In genomic region chr10:132587175-132587574, GRCh38 we compare ENCODE assay signal across 19 cellular contexts. TPM values are rescaled to one million over a fixed set of nuclear protein-coding genes. Genes with fewer than 3 reads are reported as not detected.
DNase-seq lines count a peak whose midpoint lies in the region; ATAC-seq and TF ChIP-seq lines count a peak whose summit lies in the region.
"Had no signal": no experiment of that assay in that cellular context is flagged by ENCODE, and none has a peak within 500 bp of the region (broad histone marks: within the 10 kb centered on the region; RNA-seq: fewer than 3 reads in every experiment).

No MANE protein-coding gene starts in this region.

- intact Hi-C loops in activated CD4-positive, alpha-beta T cell treated with anti-CD3 and anti-CD28 coated beads, Interleukin-2, amount 10 ng/mL, durations not matched to agents 24 days and 14 days (cut with micrococcal nuclease) = no loop called here

- no peaks in the 10 kb centered on the region for H3K9me3 ChIP-seq in stomach smooth muscle (ENCODE audit: control insufficient read depth in 2 of 2, low read length in 2 of 2)
- H3K9me3 ChIP-seq: thyroid gland had no signal

- H3K9me3 Mint-ChIP-seq in activated CD4-positive, alpha-beta T cell treated with anti-CD3 and anti-CD28 coated beads, Interleukin-2, amount 10 ng/mL, durations not matched to agents 24 days and 14 days = peaks cover 7% of the 10 kb centered on the region
- no peaks in the 10 kb centered on the region for H3K9me3 Mint-ChIP-seq in WTC11
- H3K9me3 Mint-ChIP-seq in naive B cell = peaks cover 0 to 4% (median 0%) of the 10 kb centered on the region in 7 donors

- peaks cover 5% of the 10 kb centered on the region for H3K36me3 Mint-ChIP-seq in activated CD4-positive, alpha-beta T cell treated with anti-CD3 and anti-CD28 coated beads, Interleukin-2, amount 10 ng/mL, durations not matched to agents 24 days and 14 days (ENCODE audit: low read depth)
- H3K36me3 Mint-ChIP-seq in WTC11 (no peaks in the 10 kb centered on the region), naive B cell (peaks cover 0 to 3% of the 10 kb centered on the region in 2 donors)

- peak overlapping the region in 1 of 2 donors; percentile 35 for H3K4me3 ChIP-seq in stomach smooth muscle (ENCODE audit: low read length in 2 of 2)
- H3K4me3 ChIP-seq: thyroid gland had no signal

- no peak for DNase-seq in activated CD4-positive, alpha-beta T cell treated with anti-CD3 and anti-CD28 coated beads, Interleukin-2, amount 10 ng/mL, durations not matched to agents 24 days and 14 days
- no peak for DNase-seq in activated CD4-positive, alpha-beta T cell treated with anti-CD3 and anti-CD28 coated beads, Interleukin-2, amount 50 U/mL, for 4 hours
- DNase-seq in WTC11 (ENCODE audit: low spot score) (peak; percentile 1), naive B cell (no peak), HEK293T (ENCODE audit: extremely low spot score) (no peak)
- DNase-seq in stimulated activated naive CD4-positive, alpha-beta T cell (lab: John Stamatoyannopoulos, UW) = no peak
- DNase-seq: activated CD4-positive, alpha-beta T cell treated with anti-CD3 and anti-CD28 coated beads, Interleukin-2, amount 10 ng/mL, durations not matched to agents 7 days and 5 days; activated naive CD4-positive, alpha-beta T cell; AML-193; anterior cingulate cortex; mammary epithelial cell; NCI-H1417; NCI-H69; nephron progenitor cell; SW 1271; thyroid gland had no signal

- TF ChIP-seq CTCF in WTC11 (IDR thresholded peaks at IDR 0.05) = no peak

- peaks cover 2% of the 10 kb centered on the region for H3K27me3 Mint-ChIP-seq in activated CD4-positive, alpha-beta T cell treated with anti-CD3 and anti-CD28 coated beads, Interleukin-2, amount 10 ng/mL, durations not matched to agents 24 days and 14 days
- H3K27me3 Mint-ChIP-seq in WTC11 (ENCODE audit: low read depth) (no peaks in the 10 kb centered on the region), naive B cell (no peaks in the 10 kb centered on the region)
- H3K27me3 Mint-ChIP-seq: activated CD4-positive, alpha-beta T cell treated with anti-CD3 and anti-CD28 coated beads, Interleukin-2, amount 10 ng/mL, durations not matched to agents 7 days and 5 days had no signal

- CTCF ChIA-PET in WTC11 (lab: Charles Lee) = interaction anchor here (1.1 kb wide), 1 partner anchor 146 kb away, joined by 3 read pairs; no protein-coding TSS in a partner anchor
- CTCF ChIA-PET in HEK293T (lab: Yijun Ruan, JAX) = no interaction called here

- H3K27ac Mint-ChIP-seq in activated CD4-positive, alpha-beta T cell treated with anti-CD3 and anti-CD28 coated beads, Interleukin-2, amount 10 ng/mL, durations not matched to agents 24 days and 14 days = no peak overlapping the region
- H3K27ac Mint-ChIP-seq in WTC11 (peak overlapping the region; percentile 46; the same call in 1 of the 2 replicates), naive B cell (peak overlapping the region in 5 of 6 donors; percentile 92 to 98 (median 94))
- H3K27ac Mint-ChIP-seq: activated CD4-positive, alpha-beta T cell treated with anti-CD3 and anti-CD28 coated beads, Interleukin-2, amount 10 ng/mL, durations not matched to agents 7 days and 5 days had no signal

- H3K27ac ChIP-seq in stomach smooth muscle (ENCODE audit: low read length) = peak overlapping the region; percentile 49
- H3K27ac ChIP-seq: 22Rv1 had no signal

- H3K4me1 Mint-ChIP-seq in activated CD4-positive, alpha-beta T cell treated with anti-CD3 and anti-CD28 coated beads, Interleukin-2, amount 10 ng/mL, durations not matched to agents 24 days and 14 days = peaks cover 28% of the 10 kb centered on the region
- H3K4me1 Mint-ChIP-seq in WTC11 (peaks cover 13% of the 10 kb centered on the region), naive B cell (peaks cover 56 to 80% (median 67%) of the 10 kb centered on the region in 3 donors)

- no peak for ATAC-seq in WTC11
- no peak for ATAC-seq in naive B cell (ENCODE audit: low read depth in 2 of 2)
- no peak for ATAC-seq in HG02970 (IDR thresholded peaks at IDR 0.05; ENCODE audit: low FRiP score, unreplicated experiment)

- H3K4me3 Mint-ChIP-seq in activated CD4-positive, alpha-beta T cell treated with anti-CD3 and anti-CD28 coated beads, Interleukin-2, amount 10 ng/mL, durations not matched to agents 24 days and 14 days = peak overlapping the region; percentile 24
- H3K4me3 Mint-ChIP-seq in WTC11 (no peak overlapping the region), naive B cell (peak overlapping the region; percentile 12 to 93 (median 69))
- H3K4me3 Mint-ChIP-seq: activated CD4-positive, alpha-beta T cell treated with anti-CD3 and anti-CD28 coated beads, Interleukin-2, amount 10 ng/mL, durations not matched to agents 7 days and 5 days; nephron progenitor cell had no signal

- H3K9ac ChIP-seq in stomach smooth muscle (ENCODE audit: low read length in 2 of 2) = no peak overlapping the region

- no peaks in the 10 kb centered on the region for H3K36me3 ChIP-seq in stomach smooth muscle (ENCODE audit: control insufficient read depth in 2 of 2, insufficient read depth in 2 of 2, low read length in 2 of 2)
- H3K36me3 ChIP-seq: thyroid gland had no signal

- H3K27me3 ChIP-seq in stomach smooth muscle (ENCODE audit: control insufficient read depth in 1 of 2, insufficient read depth in 2 of 2, low read length in 2 of 2) = no peaks in the 10 kb centered on the region
- H3K27me3 ChIP-seq: thyroid gland had no signal

- POLR2A ChIA-PET in WTC11 (lab: Charles Lee) = no interaction called here
- POLR2A ChIA-PET in HEK293T (lab: Yijun Ruan, JAX) = no interaction called here

- peaks cover 88% of the 10 kb centered on the region for H3K4me1 ChIP-seq in stomach smooth muscle (ENCODE audit: control insufficient read depth, insufficient read depth, low read length)

TF ChIP-seq in WTC11, 78 proteins besides CTCF, POLR2A, EP300 and RAD21 (continues in another document):
- TF ChIP-seq ESRRA (CRISPR knock-in tag; IDR thresholded peaks at IDR 0.05; ENCODE audit: borderline replicate concordance) (no peak), ATF1 (CRISPR knock-in tag; IDR thresholded peaks at IDR 0.05) (no peak), ATF2 (CRISPR knock-in tag; IDR thresholded peaks at IDR 0.05; ENCODE audit: borderline replicate concordance, low read depth) (no peak), ZNF219 (CRISPR knock-in tag; IDR thresholded peaks at IDR 0.05; ENCODE audit: borderline replicate concordance) (no peak), ZBTB21 (CRISPR knock-in tag; IDR thresholded peaks at IDR 0.05; ENCODE audit: borderline replicate concordance) (no peak), ZNF121 (CRISPR knock-in tag; IDR thresholded peaks at IDR 0.05) (no peak), SMAD4 (CRISPR knock-in tag; IDR thresholded peaks at IDR 0.05) (no peak), PRRX2 (CRISPR knock-in tag; IDR thresholded peaks at IDR 0.05) (no peak), CBFB (CRISPR knock-in tag; IDR thresholded peaks at IDR 0.05; ENCODE audit: low read depth) (no peak)

TF ChIP-seq in HEK293T, 16 proteins besides CTCF, POLR2A, EP300 and RAD21:
- TF ChIP-seq FOXM1 (IDR thresholded peaks at IDR 0.05; ENCODE audit: borderline replicate concordance) (no peak), NFRKB (IDR thresholded peaks at IDR 0.05) (no peak)
TF ChIP-seq in HEK293T: peak in this region for 0.

RNA-seq across cellular contexts. Expression of gene INPP5A, which starts 49.6 kb away (rescaled TPM):
- total RNA-seq in activated CD4-positive, alpha-beta T cell treated with anti-CD3 and anti-CD28 coated beads, Interleukin-2, amount 10 ng/mL, durations not matched to agents 24 days and 14 days = 10.3 and 10.5 TPM in 2 replicates
- total RNA-seq in WTC11 (2021) = 20.0 to 22.1 TPM (median 21.5 TPM) in 3 replicates
- polyA plus RNA-seq in naive B cell (ENCODE audit: low read depth in 6 of 6) = 1 to 10 TPM; 1.3 to 6.7 (median 2.1) TPM
